In genomic region chr6:44237813-44238433, GRCh38 we compare ENCODE assay signal across 8 cellular contexts. TPM values are rescaled to one million over a fixed set of nuclear protein-coding genes. Genes with fewer than 3 reads are reported as not detected.
DNase-seq lines count a peak whose midpoint lies in the region; TF ChIP-seq lines count a peak whose summit lies in the region.

No MANE protein-coding gene starts in this region.

- H3K36me3 ChIP-seq in GM23248 (ENCODE audit: low read depth) (no peaks in the 10 kb centered on the region), hepatocyte (replicated peaks; ENCODE audit: insufficient read depth, low read depth) (no peaks in the 10 kb centered on the region)

- H3K27ac Mint-ChIP-seq in T-helper 2 cell treated with Interferon-gamma antibody and Interleukin-4, amounts not matched to agents 5 μg/mL and 100 μg/mL, for 36 hours, result peak overlapping the region; percentile 96

- peaks cover 9% of the 10 kb centered on the region for H3K4me1 Mint-ChIP-seq in T-helper 2 cell treated with Interferon-gamma antibody and Interleukin-4, amounts not matched to agents 5 μg/mL and 100 μg/mL, for 36 hours (ENCODE audit: low read depth)

- H3K4me3 Mint-ChIP-seq in T-helper 2 cell treated with Interferon-gamma antibody and Interleukin-4, amounts not matched to agents 5 μg/mL and 100 μg/mL, for 36 hours, result peak overlapping the region; percentile 91

- H3K9me2 ChIP-seq in GM23248 (ENCODE audit: insufficient read depth), result no peaks in the 10 kb centered on the region
- H3K9me2 ChIP-seq in hepatocyte (replicated peaks; ENCODE audit: insufficient read depth), result no peaks in the 10 kb centered on the region

- H2AFZ ChIP-seq in GM23248 (peak overlapping the region; percentile 71), hepatocyte (peak overlapping the region; percentile 85)

- peaks cover 33% of the 10 kb centered on the region for H3K4me1 ChIP-seq in GM23248 (ENCODE audit: insufficient read depth)
- peaks cover 24% of the 10 kb centered on the region for H3K4me1 ChIP-seq in hepatocyte (ENCODE audit: insufficient read depth)

- H3K4me2 ChIP-seq in GM23248 (ENCODE audit: unreplicated experiment), result peak overlapping the region; percentile 77
- peak overlapping the region; percentile 89 for H3K4me2 ChIP-seq in hepatocyte

- 1 to 2% methylated on average over 19 to 37 of the region's 42 CpGs for whole genome bisulfite sequencing in GM23248 (ENCODE audit: low coverage in 1 of 2, low lambda C conversion rate in 2 of 2, missing lambda C conversion rate in 2 of 2), 2 experiments
- WGBS in hepatocyte (ENCODE audit: low lambda C conversion rate, missing lambda C conversion rate), result 3% methylated on average over 33 of the region's 42 CpGs

- in situ Hi-C loops in GM23248 (cut with MboI), result no loop called here

- no peaks in the 10 kb centered on the region for H3K79me2 ChIP-seq in GM23248 (ENCODE audit: insufficient read depth)
- H3K79me2 ChIP-seq in hepatocyte, result no peaks in the 10 kb centered on the region

- no peaks in the 10 kb centered on the region for H3K27me3 Mint-ChIP-seq in T-helper 2 cell treated with Interferon-gamma antibody and Interleukin-4, amounts not matched to agents 5 μg/mL and 100 μg/mL, for 36 hours (ENCODE audit: low read depth)

- no peaks in the 10 kb centered on the region for H3K27me3 ChIP-seq in GM23248 (replicated peaks; ENCODE audit: insufficient read depth)
- H3K27me3 ChIP-seq in hepatocyte, result no peaks in the 10 kb centered on the region

- H3K4me3 ChIP-seq in GM23248 (peak overlapping the region; percentile 76), hepatocyte (peak overlapping the region; percentile 35)

- peak overlapping the region; percentile 82 for H3K27ac ChIP-seq in GM23248
- peak overlapping the region; percentile 95 for H3K27ac ChIP-seq in hepatocyte

- peaks cover 1% of the 10 kb centered on the region for H3K36me3 Mint-ChIP-seq in T-helper 2 cell treated with Interferon-gamma antibody and Interleukin-4, amounts not matched to agents 5 μg/mL and 100 μg/mL, for 36 hours (ENCODE audit: low read depth)

- no peaks in the 10 kb centered on the region for H3K9me3 Mint-ChIP-seq in T-helper 2 cell treated with Interferon-gamma antibody and Interleukin-4, amounts not matched to agents 5 μg/mL and 100 μg/mL, for 36 hours

- DNase-seq in GM04504 (ENCODE audit: low read depth) (peak; percentile 46), GM23248 (peak; percentile 86), LoVo (ENCODE audit: low spot score) (peak; percentile 69), anterior cingulate cortex (lab: John Stamatoyannopoulos, UW) (peak in 54 of 58 donors; percentile 28 to 86 (median 71)), hepatocyte (ENCODE audit: low spot score) (peak; percentile 92), retina (peak; percentile 92), epidermal melanocyte (ENCODE audit: insufficient read length, low spot score) (no peak)
- peak; percentile 92 for DNase-seq in T-helper 2 cell treated with Interferon-gamma antibody and Interleukin-4, amounts not matched to agents 5 μg/mL and 100 μg/mL, for 36 hours (ENCODE audit: low spot score)

- H3K9me3 ChIP-seq in GM23248 (ENCODE audit: low read depth) (no peaks in the 10 kb centered on the region), hepatocyte (ENCODE audit: low read depth) (no peaks in the 10 kb centered on the region)

- peak; percentile 97 for TF ChIP-seq CTCF in hepatocyte (IDR thresholded peaks at IDR 0.05; ENCODE audit: poor library complexity)

- H4K20me1 ChIP-seq in GM23248 (ENCODE audit: insufficient read depth) (no peaks in the 10 kb centered on the region), hepatocyte (ENCODE audit: insufficient read depth, poor library complexity, severe bottlenecking) (no peaks in the 10 kb centered on the region)

- H3F3A ChIP-seq in GM23248 (ENCODE audit: insufficient read depth), result peaks cover 32% of the 10 kb centered on the region

- H3K9ac ChIP-seq in GM23248, result peak overlapping the region; percentile 85

RNA-seq across cellular contexts. Expression of gene HSP90AB1, which starts 9.0 kb away (rescaled TPM):
- 686 and 732 TPM in 2 replicates for total RNA-seq in GM23248 (2014; rRNA removed; shearing (Covaris generic))
- polyA plus RNA-seq in GM23248 (2016; fragmentation: Nextera tagmentation; extraction: Ambion mirVana) (392 and 395 TPM in 2 replicates), hepatocyte (422 and 440 TPM in 2 replicates)
- total RNA-seq in hepatocyte, result 884 and 891 TPM in 2 replicates

RNA-seq across cellular contexts. Expression of gene SLC29A1, which starts 14.5 kb away (rescaled TPM):
- total RNA-seq in GM23248 (2014; rRNA removed; shearing (Covaris generic)), result 12.2 and 17.1 TPM in 2 replicates
- polyA plus RNA-seq in GM23248 (2016; fragmentation: Nextera tagmentation; extraction: Ambion mirVana) (18.4 and 19.2 TPM in 2 replicates), hepatocyte (28.5 and 30.8 TPM in 2 replicates)
- 23.3 and 32.4 TPM in 2 replicates for total RNA-seq in hepatocyte

RNA-seq across cellular contexts. Expression of gene SLC35B2, which starts 19.4 kb away (rescaled TPM):
- total RNA-seq in GM23248 (2014; rRNA removed; shearing (Covaris generic)), result 106 and 114 TPM in 2 replicates
- polyA plus RNA-seq in GM23248 (2016; fragmentation: Nextera tagmentation; extraction: Ambion mirVana) (101 and 103 TPM in 2 replicates), hepatocyte (92.9 and 104 TPM in 2 replicates)
- total RNA-seq in hepatocyte, result 73.0 and 74.1 TPM in 2 replicates

RNA-seq across cellular contexts. Expression of gene MYMX, which starts 21.2 kb away (rescaled TPM):
- total RNA-seq in GM23248 (2014; rRNA removed; shearing (Covaris generic)), result not detected in 2 replicates
- not detected in 2 replicates for polyA plus RNA-seq in GM23248 (2016; fragmentation: Nextera tagmentation; extraction: Ambion mirVana)
- total RNA-seq in hepatocyte, result not detected in 2 replicates
- 2.0 TPM in 1 of 2 replicates, not detected in the other for polyA plus RNA-seq in hepatocyte

RNA-seq across cellular contexts. Expression of gene NFKBIE, which starts 27.4 kb away (rescaled TPM):
- 2.3 and 6.3 TPM in 2 replicates for total RNA-seq in GM23248 (2014; rRNA removed; shearing (Covaris generic))
- 3.5 and 4.5 TPM in 2 replicates for polyA plus RNA-seq in GM23248 (2016; fragmentation: Nextera tagmentation; extraction: Ambion mirVana)
- total RNA-seq in hepatocyte, result 13.2 and 16.7 TPM in 2 replicates
- 9.6 and 14.0 TPM in 2 replicates for polyA plus RNA-seq in hepatocyte
